28 cellular contexts compared by ENCODE assay signal in genomic region chr9:113533335-113534225, GRCh38.
A peak's percentile ranks its signal among the peaks of the same experiment; 100 is the strongest.
DNase-seq lines count a peak whose midpoint lies in the region; ATAC-seq and TF ChIP-seq lines count a peak whose summit lies in the region.
"Had no signal": no experiment of that assay in that cellular context is flagged by ENCODE, and none has a peak within 500 bp of the region (broad histone marks: within the 10 kb centered on the region; RNA-seq: fewer than 3 reads in every experiment).

No MANE protein-coding gene starts in this region.

- H3K4me1 ChIP-seq in mesendoderm (ENCODE audit: control insufficient read depth, low read depth, low read length) (no peaks in the 10 kb centered on the region), spleen (peaks cover 16 to 100% (median 55%) of the 10 kb centered on the region in 6 donors)

- H3K27ac ChIP-seq in caudate nucleus (ENCODE audit: low read depth, low read length) (peak overlapping the region; percentile 26), mesendoderm (ENCODE audit: low read depth, low read length) (no peak overlapping the region), spleen (peak overlapping the region in 6 of 8 donors; percentile 24 to 74 (median 62))
- H3K27ac ChIP-seq: neural progenitor cell, psoas muscle, RWPE1, transverse colon had no signal

- no peak for ATAC-seq in left lobe of liver
- ATAC-seq: psoas muscle had no signal

- no peak for TF ChIP-seq POLR2A in spleen (IDR thresholded peaks at IDR 0.05)

- H3K4ac ChIP-seq in mesendoderm (ENCODE audit: low read depth, low read length): no peak overlapping the region

- H3K4me3 ChIP-seq in mesendoderm (ENCODE audit: low read length): no peak overlapping the region
- no peak overlapping the region for H3K4me3 ChIP-seq in spleen
- H3K4me3 ChIP-seq: neural progenitor cell, psoas muscle, smooth muscle cell, transverse colon had no signal

- no peaks in the 10 kb centered on the region for H3K9me3 ChIP-seq in spleen
- H3K9me3 ChIP-seq: Caco-2, psoas muscle, transverse colon had no signal

- H3K56ac ChIP-seq in mesendoderm (ENCODE audit: low read length): no peak overlapping the region

- H3K9me3 Mint-ChIP-seq in activated T-cell treated with anti-CD3 and anti-CD28 coated beads, Interleukin-2, amount 50 U/mL, for 24 hours: no peaks in the 10 kb centered on the region
- H3K9me3 Mint-ChIP-seq: activated B cell treated with CpG ODN at 0.5 μM for 24 hours, HFFc6, neural progenitor cell had no signal

- intact Hi-C loops in spleen (cut with DNase I; ENCODE audit: low total_unique reads): no loop called here

- no peak overlapping the region for H3K4me2 ChIP-seq in mesendoderm (ENCODE audit: low read length)
- H3K4me2 ChIP-seq: neural progenitor cell, smooth muscle cell had no signal

- H3K9ac ChIP-seq in mesendoderm (ENCODE audit: low read length): no peak overlapping the region
- H3K9ac ChIP-seq: neural progenitor cell had no signal

- H2BK5ac ChIP-seq in mesendoderm (ENCODE audit: low read length): no peak overlapping the region

- no peak overlapping the region for H4K8ac ChIP-seq in mesendoderm (ENCODE audit: low read depth, low read length)

- H2BK15ac ChIP-seq in mesendoderm (replicated peaks; ENCODE audit: low read depth): no peak overlapping the region

- H3K79me2 ChIP-seq in mesendoderm (ENCODE audit: control insufficient read depth, insufficient read depth, low read length): no peaks in the 10 kb centered on the region

- in situ Hi-C loops in G401 (cut with HindIII; ENCODE audit: low sequenced_read_pairs): no loop called here

- H3K4me3 Mint-ChIP-seq in activated T-cell treated with anti-CD3 and anti-CD28 coated beads, Interleukin-2, amount 50 U/mL, for 24 hours: no peak overlapping the region
- H3K4me3 Mint-ChIP-seq: activated B cell treated with CpG ODN at 0.5 μM for 24 hours, B cell, HFFc6, neural progenitor cell had no signal

- H3K18ac ChIP-seq in mesendoderm (ENCODE audit: low read length): no peak overlapping the region

- H3K4me1 Mint-ChIP-seq in activated T-cell treated with anti-CD3 and anti-CD28 coated beads, Interleukin-2, amount 50 U/mL, for 24 hours (ENCODE audit: low read depth): peaks cover 6% of the 10 kb centered on the region
- H3K4me1 Mint-ChIP-seq: activated B cell treated with CpG ODN at 0.5 μM for 24 hours, B cell had no signal

- peaks cover 88% of the 10 kb centered on the region for H3K36me3 Mint-ChIP-seq in activated T-cell treated with anti-CD3 and anti-CD28 coated beads, Interleukin-2, amount 50 U/mL, for 24 hours (ENCODE audit: low read depth)

- peak overlapping the region; percentile 29 for H3K27ac Mint-ChIP-seq in activated T-cell treated with anti-CD3 and anti-CD28 coated beads, Interleukin-2, amount 50 U/mL, for 24 hours
- H3K27ac Mint-ChIP-seq: activated B cell treated with CpG ODN at 0.5 μM for 24 hours, B cell, HFFc6, neural progenitor cell had no signal

- no peak overlapping the region for H4K5ac ChIP-seq in mesendoderm (ENCODE audit: low read length)

- H3K27me3 ChIP-seq in mesendoderm (ENCODE audit: insufficient read depth, low read length, poor library complexity) (no peaks in the 10 kb centered on the region), spleen (replicated peaks in 1 of 7) (no peaks in the 10 kb centered on the region)
- H3K27me3 ChIP-seq: neural progenitor cell, transverse colon had no signal

- no CpG with 5 or more reads among the region's 8 CpGs for WGBS in mesendoderm (ENCODE audit: extremely low coverage, insufficient coverage, low lambda C conversion rate)
- 77 to 84% (median 83%) methylated on average over 7 to 8 of the region's 8 CpGs for WGBS in spleen, 5 donors

- H3K36me3 ChIP-seq in mesendoderm (ENCODE audit: control insufficient read depth, insufficient read depth, low read length) (no peaks in the 10 kb centered on the region), spleen (peaks cover 0 to 77% (median 28%) of the 10 kb centered on the region in 6 donors)
- H3K36me3 ChIP-seq: neural progenitor cell had no signal

- no peaks in the 10 kb centered on the region for H3K79me1 ChIP-seq in mesendoderm (ENCODE audit: low read length)

- no peak overlapping the region for H2BK120ac ChIP-seq in mesendoderm (ENCODE audit: low read depth, low read length)

- TF ChIP-seq CTCF in spleen (IDR thresholded peaks at IDR 0.05 in 8 of 11, conservative IDR thresholded peaks at IDR 0.05 in 3 of 11): no peak

- DNase-seq in activated T-cell treated with anti-CD3 and anti-CD28 coated beads, Interleukin-2, amount 50 U/mL, for 24 hours: no peak
- DNase-seq in activated T-cell treated with anti-CD3 and anti-CD28 coated beads for 4 hours: no peak
- DNase-seq in caudate nucleus (lab: John Stamatoyannopoulos, UW): no peak
- DNase-seq in mesendoderm: peak; percentile 65
- peak; percentile 67 for DNase-seq in spleen
- no peak for DNase-seq in A172 (ENCODE audit: low spot score)
- no peak for DNase-seq in left lobe of liver (ENCODE audit: low spot score)
- no peak for DNase-seq in G401 (ENCODE audit: low spot score)
- DNase-seq: activated B cell treated with CpG ODN at 0.5 μM for 24 hours; activated CD4-positive, alpha-beta T cell treated with anti-CD3 and anti-CD28 coated beads, Interleukin-2, amount 50 U/mL, for 4 hours; activated gamma-delta T cell treated with Interleukin-2 at 50 U/mL for 16 hours; anterior cingulate cortex; Caco-2; DND-41; HFFc6; Karpas-422; MV-4-11; NCI-H187; NCI-H748 treated with DMSO at 0.1 percent for 48 hours; psoas muscle; stimulated activated CD4-positive, alpha-beta T cell treated with anti-CD3 and anti-CD28 coated beads, Interleukin-2, amount 100 ng/mL, for 48 hours; stimulated activated naive CD4-positive, alpha-beta T cell; T1000; transverse colon had no signal

- no peaks in the 10 kb centered on the region for H3K27me3 Mint-ChIP-seq in activated T-cell treated with anti-CD3 and anti-CD28 coated beads, Interleukin-2, amount 50 U/mL, for 24 hours
- H3K27me3 Mint-ChIP-seq: activated B cell treated with CpG ODN at 0.5 μM for 24 hours, B cell had no signal

- no peak overlapping the region for H2AK5ac ChIP-seq in mesendoderm (ENCODE audit: low read length)

- no peak overlapping the region for H3K23ac ChIP-seq in mesendoderm (ENCODE audit: low read length)

Comparison
In these comparisons a context has a peak if more than half of its experiments do, and no peak if none do; other contexts are left out.
1. DNase-seq: peak in mesendoderm (single experiment) and spleen (single experiment); none in activated T-cell treated with anti-CD3 and anti-CD28 coated beads, Interleukin-2, amount 50 U/mL, for 24 hours (single experiment), activated T-cell treated with anti-CD3 and anti-CD28 coated beads for 4 hours (single experiment), caudate nucleus (0 of 61), A172 (single experiment), left lobe of liver (single experiment) and G401 (single experiment).